In genomic region chr12:68809190-68810026, GRCh38 we compare ENCODE assay signal across 8 cellular contexts. TPM values are rescaled to one million over a fixed set of nuclear protein-coding genes. Genes with fewer than 3 reads are reported as not detected.
DNase-seq lines count a peak whose midpoint lies in the region; ATAC-seq, FAIRE-seq and TF ChIP-seq lines count a peak whose summit lies in the region.

No MANE protein-coding gene starts in this region.

- peak overlapping the region; percentile 58 for H3K4me2 ChIP-seq in mesendoderm (ENCODE audit: low read length)

- H3K23ac ChIP-seq in mesendoderm (ENCODE audit: low read length): no peak overlapping the region

- H3K56ac ChIP-seq in mesendoderm (ENCODE audit: low read length): peak overlapping the region; percentile 93

- no peaks in the 10 kb centered on the region for H3K27me3 ChIP-seq in left ventricle myocardium inferior (ENCODE audit: low read depth)
- no peaks in the 10 kb centered on the region for H3K27me3 ChIP-seq in mesendoderm (ENCODE audit: insufficient read depth, low read length, poor library complexity)
- no peaks in the 10 kb centered on the region for H3K27me3 ChIP-seq in vagina

- no CpG with 5 or more reads among the region's 12 CpGs for WGBS in mesendoderm (ENCODE audit: extremely low coverage, insufficient coverage, low lambda C conversion rate)

- H3K79me1 ChIP-seq in mesendoderm (ENCODE audit: low read length): peaks cover 2% of the 10 kb centered on the region

- FAIRE-seq in urothelium cell line (lab: Jason Lieb, UNC): no peak

- H3K9me3 Mint-ChIP-seq in brain: peaks cover 0 to 18% (median 9%) of the 10 kb centered on the region in 5 experiments

- intact Hi-C loops in left ventricle myocardium inferior (cut with micrococcal nuclease) (loop anchor here (10.0 kb wide), 1 partner anchor 355 kb away; no protein-coding TSS in a partner anchor), Right ventricle myocardium inferior (cut with DNase I) (loop anchor here (10.0 kb wide), 2 partner anchors 445 to 475 kb away; partner anchors contain the start of gene MDM1), vagina (cut with DNase I) (no loop called here)

- peak overlapping the region; percentile 73 for H3K9ac ChIP-seq in mesendoderm (ENCODE audit: low read length)

- H3K27ac ChIP-seq in left ventricle myocardium inferior (replicated peaks): peak overlapping the region; percentile 99
- peak overlapping the region; percentile 100 for H3K27ac ChIP-seq in mesendoderm (ENCODE audit: low read depth, low read length)
- H3K27ac ChIP-seq in vagina: peak overlapping the region; percentile 100

- H2BK120ac ChIP-seq in mesendoderm (ENCODE audit: low read depth, low read length): peak overlapping the region; percentile 28

- peaks cover 11% of the 10 kb centered on the region for H3K27me3 Mint-ChIP-seq in brain

- no peak for TF ChIP-seq POLR2A in vagina (IDR thresholded peaks at IDR 0.05)

- H3K4me3 ChIP-seq in left ventricle myocardium inferior: peak overlapping the region; percentile 97
- peak overlapping the region; percentile 90 for H3K4me3 ChIP-seq in mesendoderm (ENCODE audit: low read length)
- H3K4me3 ChIP-seq in vagina: peak overlapping the region; percentile 65 to 98

- peaks cover 49% of the 10 kb centered on the region for H3K36me3 Mint-ChIP-seq in brain

- H4K8ac ChIP-seq in mesendoderm (ENCODE audit: low read depth, low read length): no peak overlapping the region

- DNase-seq in left ventricle myocardium inferior: no peak
- DNase-seq in Right ventricle myocardium inferior (ENCODE audit: missing footprints): no peak
- DNase-seq in mesendoderm: no peak
- DNase-seq in vagina (ENCODE audit: extremely low spot score in 2 of 2): no peak
- DNase-seq in urothelium cell line (ENCODE audit: low spot score): no peak
- no peak for DNase-seq in NK-92 treated with Interleukin-12 subunit alpha and Interleukin-12 subunit beta, amount 100 ng/mL, for 24 hours (lab: John Stamatoyannopoulos, UW)
- no peak for DNase-seq in NCI-H748 treated with DMSO at 0.1 percent for 48 hours (lab: John Stamatoyannopoulos, UW)

- peak overlapping the region; percentile 94 to 100 (median 100) for H3K27ac Mint-ChIP-seq in brain

- no peak overlapping the region for H3K4ac ChIP-seq in mesendoderm (ENCODE audit: low read depth, low read length)

- H3K9me3 ChIP-seq in left ventricle myocardium inferior (replicated peaks) (no peaks in the 10 kb centered on the region), vagina (no peaks in the 10 kb centered on the region)

- H2BK5ac ChIP-seq in mesendoderm (ENCODE audit: low read length): no peak overlapping the region

- TF ChIP-seq CTCF in left ventricle myocardium inferior (IDR thresholded peaks at IDR 0.05; ENCODE audit: borderline replicate concordance) (no peak), brain (conservative IDR thresholded peaks at IDR 0.05) (no peak), vagina (IDR thresholded peaks at IDR 0.05) (no peak)

- H3K4me3 Mint-ChIP-seq in brain: peak overlapping the region; percentile 91 to 100 (median 97)

- H4K5ac ChIP-seq in mesendoderm (ENCODE audit: low read length): no peak overlapping the region

- peaks cover 68% of the 10 kb centered on the region for H3K4me1 ChIP-seq in left ventricle myocardium inferior
- H3K4me1 ChIP-seq in mesendoderm (ENCODE audit: control insufficient read depth, low read depth, low read length): peaks cover 6% of the 10 kb centered on the region
- peaks cover 51% of the 10 kb centered on the region for H3K4me1 ChIP-seq in vagina

- peaks cover 6% of the 10 kb centered on the region for H3K79me2 ChIP-seq in mesendoderm (ENCODE audit: control insufficient read depth, insufficient read depth, low read length)

- H2AK5ac ChIP-seq in mesendoderm (ENCODE audit: low read length): no peak overlapping the region

- no peak overlapping the region for H2BK15ac ChIP-seq in mesendoderm (replicated peaks; ENCODE audit: low read depth)

- peaks cover 47% of the 10 kb centered on the region for H3K4me1 Mint-ChIP-seq in brain

- H3K18ac ChIP-seq in mesendoderm (ENCODE audit: low read length): peak overlapping the region; percentile 100

- peaks cover 43% of the 10 kb centered on the region for H3K36me3 ChIP-seq in left ventricle myocardium inferior
- H3K36me3 ChIP-seq in mesendoderm (ENCODE audit: control insufficient read depth, insufficient read depth, low read length): no peaks in the 10 kb centered on the region
- peaks cover 0 to 30% of the 10 kb centered on the region in 2 donors for H3K36me3 ChIP-seq in vagina

- ATAC-seq in Right ventricle myocardium inferior: no peak

RNA-seq across cellular contexts. Expression of gene MDM2, which starts 1.4 kb away (rescaled TPM):
- total RNA-seq in left ventricle myocardium inferior: 36.0 TPM
- total RNA-seq in Right ventricle myocardium inferior: 37.3 TPM
- 16.4 TPM for polyA plus RNA-seq in brain (ENCODE audit: insufficient read depth, low read depth, low replicate concordance)
- 75.7 TPM for polyA plus RNA-seq in mesendoderm (2013, experiment 1 of 2)
- polyA plus RNA-seq in mesendoderm (2013, experiment 2 of 2): 76.8 TPM
- 75.9 TPM for total RNA-seq in vagina
